8 cellular contexts compared by ENCODE assay signal in the genomic region with DNA sequence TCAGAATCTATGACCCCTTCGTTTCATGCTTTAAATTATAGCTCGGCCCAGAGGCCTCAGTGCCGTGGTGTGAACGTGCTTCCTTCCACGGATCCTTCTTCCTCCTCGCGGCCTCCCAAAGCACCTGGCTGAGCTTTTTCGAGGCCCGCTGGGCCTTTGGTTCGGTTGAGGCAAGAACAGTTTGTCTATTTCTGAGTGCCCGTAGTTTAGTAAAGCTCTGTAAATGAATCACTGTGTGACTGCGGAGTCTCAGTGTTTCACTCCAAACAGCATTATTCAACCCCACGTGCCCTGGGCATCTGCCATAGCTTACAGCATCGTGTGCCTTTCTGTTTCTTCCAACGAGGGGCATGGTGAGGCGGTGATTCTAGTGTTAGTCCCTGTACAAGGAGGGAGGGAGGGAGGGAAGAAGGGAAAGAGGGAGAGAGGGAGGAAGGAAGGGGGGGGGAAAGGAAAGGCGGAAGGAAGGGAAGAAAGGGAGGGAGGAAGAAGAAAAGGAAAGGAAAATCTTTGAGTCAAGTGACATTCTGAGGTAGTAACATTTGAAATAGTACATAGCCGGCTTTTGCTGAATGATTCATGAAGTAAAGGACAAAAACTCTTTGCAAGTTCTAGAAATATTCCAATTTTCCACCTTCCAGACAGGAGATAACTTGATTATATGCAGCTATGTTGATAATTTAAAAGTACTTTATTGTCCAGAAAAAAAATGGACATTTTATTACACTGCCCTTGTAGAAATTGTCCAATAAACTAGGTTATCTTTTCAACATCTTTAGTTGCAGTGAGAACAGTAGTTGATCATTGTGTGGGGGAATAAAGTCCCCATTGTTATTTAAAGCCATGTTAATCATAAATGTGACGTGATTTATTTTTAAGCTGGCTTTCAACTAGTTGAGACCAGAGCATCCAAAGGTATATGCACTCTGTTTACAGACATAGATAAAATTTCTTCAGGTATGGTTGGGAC. TPM values are rescaled to one million over a fixed set of nuclear protein-coding genes. Genes with fewer than 3 reads are reported as not detected.
DNase-seq lines count a peak whose midpoint lies in the region; ATAC-seq and TF ChIP-seq lines count a peak whose summit lies in the region.

No MANE protein-coding gene starts in this region.

- TF ChIP-seq POLR2A in sigmoid colon (IDR thresholded peaks at IDR 0.05) = peak in 1 of 2 donors; percentile 18

- H3K36me3 ChIP-seq in ascending aorta (no peaks in the 10 kb centered on the region), sigmoid colon (no peaks in the 10 kb centered on the region)

- no peaks in the 10 kb centered on the region for H3K27me3 ChIP-seq in ascending aorta
- peaks cover 0 to 5% (median 0%) of the 10 kb centered on the region in 3 donors for H3K27me3 ChIP-seq in sigmoid colon

- TF ChIP-seq CTCF in ascending aorta (IDR thresholded peaks at IDR 0.05) = no peak
- TF ChIP-seq CTCF in sigmoid colon (IDR thresholded peaks at IDR 0.05) = no peak

- H3K4me3 ChIP-seq in ascending aorta (peak overlapping the region; percentile 61 to 73), iPS-11a (ENCODE audit: low read depth, low read length) (peak overlapping the region; percentile 56), sigmoid colon (peak overlapping the region; percentile 62 to 69 (median 64))

- TF ChIP-seq EP300 in sigmoid colon (IDR thresholded peaks at IDR 0.05) = peak in 1 of 4 donors; percentile 39

- H3K4me1 ChIP-seq in ascending aorta (peaks cover 6 to 14% of the 10 kb centered on the region in 2 donors), sigmoid colon (peaks cover 0 to 45% (median 35%) of the 10 kb centered on the region in 4 donors)

- H3K27ac ChIP-seq in ascending aorta (peak overlapping the region; percentile 35 to 53), sigmoid colon (peak overlapping the region; percentile 54 to 89 (median 88))

- ATAC-seq in GM21619 (IDR thresholded peaks at IDR 0.05; ENCODE audit: unreplicated experiment) = no peak
- ATAC-seq in HG03097 (IDR thresholded peaks at IDR 0.05; ENCODE audit: low FRiP score, unreplicated experiment) = no peak

- H3K9me3 ChIP-seq in ascending aorta (no peaks in the 10 kb centered on the region), sigmoid colon (no peaks in the 10 kb centered on the region)

- 27 to 30% methylated on average over 19 of the region's 19 CpGs for WGBS in sigmoid colon, 2 donors

- DNase-seq in NCI-H2171 treated with DMSO at 0.1 percent for 48 hours (lab: John Stamatoyannopoulos, UW) (peak; percentile 60), NCI-H2171 (lab: John Stamatoyannopoulos, UW) (no peak), NCI-H345 treated with DMSO at 0.1 percent for 48 hours (lab: John Stamatoyannopoulos, UW; ENCODE audit: unreplicated experiment) (peak; percentile 53), ascending aorta (ENCODE audit: low spot score in 2 of 2) (peak in 1 of 2 donors; percentile 65), sigmoid colon (peak; percentile 83)

- intact Hi-C loops in ascending aorta (cut with DNase I) (loop anchor here (5.0 kb wide), 1 partner anchor 134 kb away; no protein-coding TSS in a partner anchor), sigmoid colon (cut with DNase I) (loop anchor here (2.0 to 5.0 kb wide), 3 partner anchors 94 to 141 kb away; no protein-coding TSS in a partner anchor)

RNA-seq across cellular contexts. Expression of gene TRIM9, which starts 1.2 kb away (rescaled TPM):
- total RNA-seq in ascending aorta (4.2 TPM), sigmoid colon (10 to 100 TPM; 13.5 to 21.0 (median 17.0) TPM)
- polyA plus RNA-seq in sigmoid colon = 1 to 10 TPM; 2.4 to 2.8 (median 2.4) TPM
